Comparison of ENCODE assay signal across 19 cellular contexts in the genomic region with DNA sequence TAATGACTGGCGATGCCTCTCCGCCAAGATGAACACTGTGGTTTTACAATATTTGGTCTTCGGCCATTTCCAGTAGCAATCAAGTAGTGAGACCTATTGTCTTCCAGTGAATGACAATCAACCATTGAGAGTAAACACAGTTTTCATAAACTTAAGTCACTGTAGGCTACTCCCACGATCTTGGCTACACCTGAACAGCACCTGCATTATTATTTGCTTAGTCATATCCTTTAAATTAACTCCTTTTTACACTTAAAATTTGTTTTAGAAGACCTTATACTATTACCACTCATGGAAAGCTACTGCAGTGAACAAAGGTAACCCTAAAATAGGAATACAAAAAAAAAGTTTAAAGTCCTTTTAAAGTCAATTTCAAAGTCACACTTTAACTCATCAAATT. TPM values are rescaled to one million over a fixed set of nuclear protein-coding genes. Genes with fewer than 3 reads are reported as not detected.
DNase-seq lines count a peak whose midpoint lies in the region; ATAC-seq and TF ChIP-seq lines count a peak whose summit lies in the region.
"Had no signal": no experiment of that assay in that cellular context is flagged by ENCODE, and none has a peak within 500 bp of the region (broad histone marks: within the 10 kb centered on the region; RNA-seq: fewer than 3 reads in every experiment).

No MANE protein-coding gene starts in this region.

- no peak overlapping the region for H3K4me3 ChIP-seq in esophagus muscularis mucosa
- H3K4me3 ChIP-seq: BLaER1, GM23248 had no signal

- no peak for TF ChIP-seq POLR2A in esophagus muscularis mucosa (IDR thresholded peaks at IDR 0.05; ENCODE audit: low read depth)

- no peak overlapping the region for H3K27ac Mint-ChIP-seq in activated CD8-positive, alpha-beta T cell treated with anti-CD3 and anti-CD28 coated beads, Interleukin-2, amount 10 ng/mL, durations not matched to agents 7 days and 5 days
- no peak overlapping the region for H3K27ac Mint-ChIP-seq in activated CD8-positive, alpha-beta T cell treated with anti-CD3 and anti-CD28 coated beads for 36 hours
- H3K27ac Mint-ChIP-seq: B cell; CD4-positive, CD25-positive, alpha-beta regulatory T cell; CD8-positive, alpha-beta T cell had no signal

- no peaks in the 10 kb centered on the region for H3K4me1 ChIP-seq in esophagus muscularis mucosa
- H3K4me1 ChIP-seq: BLaER1 had no signal

- CTCF ChIA-PET in activated CD8-positive, alpha-beta T cell treated with anti-CD3 and anti-CD28 coated beads, Interleukin-2, amount 10 ng/mL, durations not matched to agents 7 days and 5 days (lab: Charles Lee), result no interaction called here
- CTCF ChIA-PET in activated CD8-positive, alpha-beta T cell treated with anti-CD3 and anti-CD28 coated beads for 36 hours (lab: Charles Lee), result no interaction called here

- no peak for TF ChIP-seq CTCF in activated CD8-positive, alpha-beta T cell treated with anti-CD3 and anti-CD28 coated beads for 36 hours (IDR thresholded peaks at IDR 0.05)
- TF ChIP-seq CTCF in esophagus muscularis mucosa (IDR thresholded peaks at IDR 0.05), result no peak

- H3K36me3 ChIP-seq in esophagus muscularis mucosa, result peaks cover 0 to 36% (median 9%) of the 10 kb centered on the region in 4 donors
- H3K36me3 ChIP-seq: BLaER1 had no signal

- H3K9me3 ChIP-seq in esophagus muscularis mucosa, result peaks cover 0 to 55% (median 28%) of the 10 kb centered on the region in 4 donors

- no peaks in the 10 kb centered on the region for H3K27me3 Mint-ChIP-seq in activated CD8-positive, alpha-beta T cell treated with anti-CD3 and anti-CD28 coated beads, Interleukin-2, amount 10 ng/mL, durations not matched to agents 7 days and 5 days (ENCODE audit: low read depth)
- no peaks in the 10 kb centered on the region for H3K27me3 Mint-ChIP-seq in activated CD8-positive, alpha-beta T cell treated with anti-CD3 and anti-CD28 coated beads for 36 hours
- H3K27me3 Mint-ChIP-seq: B cell; CD4-positive, CD25-positive, alpha-beta regulatory T cell had no signal

- no peak for TF ChIP-seq EP300 in esophagus muscularis mucosa (IDR thresholded peaks at IDR 0.05)

- no peak for ATAC-seq in activated CD8-positive, alpha-beta T cell treated with anti-CD3 and anti-CD28 coated beads, Interleukin-2, amount 10 ng/mL, durations not matched to agents 7 days and 5 days
- no peak for ATAC-seq in activated CD8-positive, alpha-beta T cell treated with anti-CD3 and anti-CD28 coated beads for 36 hours
- no peak for ATAC-seq in GM18873 (IDR thresholded peaks at IDR 0.05; ENCODE audit: low FRiP score, unreplicated experiment)
- ATAC-seq in HG02884 (IDR thresholded peaks at IDR 0.05; ENCODE audit: unreplicated experiment), result no peak
- ATAC-seq: CD8-positive, alpha-beta T cell had no signal

- POLR2A ChIA-PET in activated CD8-positive, alpha-beta T cell treated with anti-CD3 and anti-CD28 coated beads, Interleukin-2, amount 10 ng/mL, durations not matched to agents 7 days and 5 days (lab: Charles Lee), result no interaction called here
- POLR2A ChIA-PET in activated CD8-positive, alpha-beta T cell treated with anti-CD3 and anti-CD28 coated beads for 36 hours (lab: Charles Lee), result no interaction called here

- H3K27me3 ChIP-seq in esophagus muscularis mucosa, result no peaks in the 10 kb centered on the region
- H3K27me3 ChIP-seq: BLaER1 had no signal

- WGBS in esophagus muscularis mucosa, result 85% methylated on average over 4 of the region's 4 CpGs

- H3K36me3 Mint-ChIP-seq in activated CD8-positive, alpha-beta T cell treated with anti-CD3 and anti-CD28 coated beads, Interleukin-2, amount 10 ng/mL, durations not matched to agents 7 days and 5 days (ENCODE audit: low read depth), result no peaks in the 10 kb centered on the region
- H3K36me3 Mint-ChIP-seq in activated CD8-positive, alpha-beta T cell treated with anti-CD3 and anti-CD28 coated beads for 36 hours (ENCODE audit: low read depth), result no peaks in the 10 kb centered on the region
- H3K36me3 Mint-ChIP-seq: CD8-positive, alpha-beta T cell had no signal

- no peak overlapping the region for H3K27ac ChIP-seq in esophagus muscularis mucosa (replicated peaks in 1 of 4)
- H3K27ac ChIP-seq: 22Rv1, BLaER1, C4-2B, GM23248 had no signal

- no peak overlapping the region for H3K4me3 Mint-ChIP-seq in activated CD8-positive, alpha-beta T cell treated with anti-CD3 and anti-CD28 coated beads, Interleukin-2, amount 10 ng/mL, durations not matched to agents 7 days and 5 days
- no peak overlapping the region for H3K4me3 Mint-ChIP-seq in activated CD8-positive, alpha-beta T cell treated with anti-CD3 and anti-CD28 coated beads for 36 hours
- H3K4me3 Mint-ChIP-seq: B cell; CD4-positive, CD25-positive, alpha-beta regulatory T cell; CD8-positive, alpha-beta T cell had no signal

- intact Hi-C loops in activated CD8-positive, alpha-beta T cell treated with anti-CD3 and anti-CD28 coated beads for 36 hours (cut with micrococcal nuclease), result no loop called here
- intact Hi-C loops in esophagus muscularis mucosa (cut with DNase I), result no loop called here

- H3K9me3 Mint-ChIP-seq in activated CD8-positive, alpha-beta T cell treated with anti-CD3 and anti-CD28 coated beads, Interleukin-2, amount 10 ng/mL, durations not matched to agents 7 days and 5 days (ENCODE audit: insufficient read depth), result peaks cover 6% of the 10 kb centered on the region
- peaks cover 23% of the 10 kb centered on the region for H3K9me3 Mint-ChIP-seq in activated CD8-positive, alpha-beta T cell treated with anti-CD3 and anti-CD28 coated beads for 36 hours

- no peaks in the 10 kb centered on the region for H3K4me1 Mint-ChIP-seq in activated CD8-positive, alpha-beta T cell treated with anti-CD3 and anti-CD28 coated beads, Interleukin-2, amount 10 ng/mL, durations not matched to agents 7 days and 5 days (ENCODE audit: low read depth)
- H3K4me1 Mint-ChIP-seq in activated CD8-positive, alpha-beta T cell treated with anti-CD3 and anti-CD28 coated beads for 36 hours (ENCODE audit: low read depth), result no peaks in the 10 kb centered on the region
- H3K4me1 Mint-ChIP-seq: B cell; CD4-positive, CD25-positive, alpha-beta regulatory T cell had no signal

- DNase-seq in activated CD8-positive, alpha-beta T cell treated with anti-CD3 and anti-CD28 coated beads, Interleukin-2, amount 10 ng/mL, durations not matched to agents 7 days and 5 days, result peak; percentile 4
- no peak for DNase-seq in activated CD8-positive, alpha-beta T cell treated with anti-CD3 and anti-CD28 coated beads for 36 hours
- DNase-seq in RPMI8226 (peak; percentile 52), SW480 (ENCODE audit: low spot score) (peak; percentile 6), esophagus muscularis mucosa (ENCODE audit: extremely low spot score) (peak; percentile 34), NCI-H2227 treated with DMSO at 0.1 percent for 48 hours (lab: John Stamatoyannopoulos, UW) (no peak)
- DNase-seq: CD4-positive, CD25-positive, alpha-beta regulatory T cell; DMS53; DMS79 treated with DMSO at 0.1 percent for 48 hours; GF-D8; GM23248; HCEC 1CT had no signal

RNA-seq across cellular contexts. Expression of a gene that starts 58.2 kb away (rescaled TPM):
- 1 to 10 TPM; 6.8 to 7.5 TPM for total RNA-seq in activated CD8-positive, alpha-beta T cell treated with anti-CD3 and anti-CD28 coated beads, Interleukin-2, amount 10 ng/mL, durations not matched to agents 7 days and 5 days
- total RNA-seq in activated CD8-positive, alpha-beta T cell treated with anti-CD3 and anti-CD28 coated beads for 36 hours, result 1 to 10 TPM; 7.0 to 7.4 TPM
- total RNA-seq in esophagus muscularis mucosa, result 1 to 10 TPM; 5.0 to 7.9 (median 6.3) TPM

Comparison
In these comparisons a context has a peak if more than half of its experiments do, and no peak if none do; other contexts are left out.
1. DNase-seq: peak in activated CD8-positive, alpha-beta T cell treated with anti-CD3 and anti-CD28 coated beads, Interleukin-2, amount 10 ng/mL, durations not matched to agents 7 days and 5 days (single experiment), RPMI8226 (single experiment), SW480 (single experiment) and esophagus muscularis mucosa (single experiment); none in activated CD8-positive, alpha-beta T cell treated with anti-CD3 and anti-CD28 coated beads for 36 hours (single experiment) and NCI-H2227 treated with DMSO at 0.1 percent for 48 hours (single experiment).